ENCODE assay signal across 23 cellular contexts in the genomic region with DNA sequence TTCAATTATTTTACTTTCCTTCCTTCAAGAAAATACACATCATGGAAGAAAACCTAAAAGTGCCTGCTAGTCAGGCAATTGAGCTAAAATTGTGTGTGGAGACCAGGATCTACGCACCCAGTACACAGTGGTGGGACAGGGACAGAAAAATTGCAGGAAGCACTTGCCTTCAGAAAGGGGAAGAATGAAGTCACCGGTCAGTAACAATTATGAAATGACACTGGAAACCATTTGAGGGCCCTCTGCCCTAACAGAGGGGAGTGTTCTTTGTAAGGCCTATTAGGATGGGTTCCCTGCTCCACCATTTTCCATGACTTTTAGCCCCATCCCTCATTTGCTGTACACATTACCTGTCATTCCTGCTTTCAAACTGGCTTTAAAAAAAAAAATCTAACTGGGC. TPM values are rescaled to one million over a fixed set of nuclear protein-coding genes. Genes with fewer than 3 reads are reported as not detected.
DNase-seq lines count a peak whose midpoint lies in the region; ATAC-seq and TF ChIP-seq lines count a peak whose summit lies in the region.
"Had no signal": no experiment of that assay in that cellular context is flagged by ENCODE, and none has a peak within 500 bp of the region (broad histone marks: within the 10 kb centered on the region; RNA-seq: fewer than 3 reads in every experiment).

No MANE protein-coding gene starts in this region.

- H3K27ac Mint-ChIP-seq in CD14-positive monocyte, result peak overlapping the region; percentile 73 to 91 (median 85)
- H3K27ac Mint-ChIP-seq in stimulated activated memory B cell treated with anti-CD40 and anti-IgM and Interleukin-4, amounts not matched to agents 10 μg/mL and 1 μg/mL and 100 μg/mL, for 72 hours, result peak overlapping the region; percentile 10
- H3K27ac Mint-ChIP-seq in activated CD8-positive, alpha-beta memory T cell treated with anti-CD3 and anti-CD28 coated beads, Interleukin-2, amount 10 ng/mL, durations not matched to agents 7 days and 5 days, result no peak overlapping the region
- H3K27ac Mint-ChIP-seq: activated naive CD8-positive, alpha-beta T cell treated with anti-CD3 and anti-CD28 coated beads, Interleukin-2, amount 50 U/mL, for 24 hours; activated T-helper 1 cell treated with anti-CD3 and anti-CD28 coated beads, Interleukin-12 subunit alpha, Interleukin-12 subunit beta, Interleukin-2, Interleukin-4 antibody, amounts not matched to agents 30 ng/mL and 10 ng/mL and 1 ng/mL, durations not matched to agents 14 hours and 24 hours and 36 hours; GM23338; T-helper 2 cell treated with Interferon-gamma antibody and Interleukin-4, amounts not matched to agents 5 μg/mL and 100 μg/mL, for 36 hours had no signal

- H3K27ac ChIP-seq in esophagus (ENCODE audit: low read depth in 2 of 2, low read length in 1 of 2), result peak overlapping the region; percentile 68 to 87

- no peaks in the 10 kb centered on the region for H3K36me3 ChIP-seq in esophagus (ENCODE audit: control insufficient read depth in 2 of 2, insufficient read depth in 2 of 2, low read length in 1 of 2)
- H3K36me3 ChIP-seq: tibial nerve had no signal

- CTCF ChIA-PET in activated CD8-positive, alpha-beta memory T cell treated with anti-CD3 and anti-CD28 coated beads, Interleukin-2, amount 10 ng/mL, durations not matched to agents 7 days and 5 days (lab: Charles Lee), result interaction anchor here (0.9 to 14.5 kb wide), 2 partner anchors 50 to 88 kb away, joined by 5 to 155 read pairs; no protein-coding TSS in a partner anchor

- no peaks in the 10 kb centered on the region for H3K27me3 Mint-ChIP-seq in CD14-positive monocyte (ENCODE audit: low read depth in 3 of 3)
- no peaks in the 10 kb centered on the region for H3K27me3 Mint-ChIP-seq in stimulated activated memory B cell treated with anti-CD40 and anti-IgM and Interleukin-4, amounts not matched to agents 10 μg/mL and 1 μg/mL and 100 μg/mL, for 72 hours
- H3K27me3 Mint-ChIP-seq in activated CD8-positive, alpha-beta memory T cell treated with anti-CD3 and anti-CD28 coated beads, Interleukin-2, amount 10 ng/mL, durations not matched to agents 7 days and 5 days, result no peaks in the 10 kb centered on the region
- H3K27me3 Mint-ChIP-seq: activated naive CD8-positive, alpha-beta T cell treated with anti-CD3 and anti-CD28 coated beads, Interleukin-2, amount 50 U/mL, for 24 hours; CD8-positive, alpha-beta memory T cell; naive thymus-derived CD8-positive, alpha-beta T cell had no signal

- intact Hi-C loops in CD14-positive monocyte (cut with micrococcal nuclease), result loop anchor here in 1 of 2 donors (10.0 kb wide), 1 partner anchor 80 kb away; the partner anchor contains the start of gene CBFB

- no peak for ATAC-seq in stimulated activated memory B cell treated with anti-CD40 and anti-IgM and Interleukin-4, amounts not matched to agents 10 μg/mL and 1 μg/mL and 100 μg/mL, for 72 hours
- no peak for ATAC-seq in activated CD8-positive, alpha-beta memory T cell treated with anti-CD3 and anti-CD28 coated beads, Interleukin-2, amount 10 ng/mL, durations not matched to agents 7 days and 5 days
- ATAC-seq: activated naive CD8-positive, alpha-beta T cell treated with anti-CD3 and anti-CD28 coated beads, Interleukin-2, amount 50 U/mL, for 24 hours; GM23338; naive thymus-derived CD8-positive, alpha-beta T cell had no signal

- peak overlapping the region in 1 of 2 donors; percentile 71 for H3K4me3 Mint-ChIP-seq in CD14-positive monocyte
- H3K4me3 Mint-ChIP-seq in stimulated activated memory B cell treated with anti-CD40 and anti-IgM and Interleukin-4, amounts not matched to agents 10 μg/mL and 1 μg/mL and 100 μg/mL, for 72 hours, result no peak overlapping the region
- H3K4me3 Mint-ChIP-seq in activated CD8-positive, alpha-beta memory T cell treated with anti-CD3 and anti-CD28 coated beads, Interleukin-2, amount 10 ng/mL, durations not matched to agents 7 days and 5 days, result no peak overlapping the region
- H3K4me3 Mint-ChIP-seq: activated naive CD8-positive, alpha-beta T cell treated with anti-CD3 and anti-CD28 coated beads, Interleukin-2, amount 50 U/mL, for 24 hours; activated T-helper 1 cell treated with anti-CD3 and anti-CD28 coated beads, Interleukin-12 subunit alpha, Interleukin-12 subunit beta, Interleukin-2, Interleukin-4 antibody, amounts not matched to agents 30 ng/mL and 10 ng/mL and 1 ng/mL, durations not matched to agents 14 hours and 24 hours and 36 hours; GM23338; naive thymus-derived CD8-positive, alpha-beta T cell; T-helper 2 cell treated with Interferon-gamma antibody and Interleukin-4, amounts not matched to agents 5 μg/mL and 100 μg/mL, for 36 hours had no signal

- H3K9me3 Mint-ChIP-seq in CD14-positive monocyte, result peaks cover 0 to 3% (median 0%) of the 10 kb centered on the region in 7 donors
- no peaks in the 10 kb centered on the region for H3K9me3 Mint-ChIP-seq in stimulated activated memory B cell treated with anti-CD40 and anti-IgM and Interleukin-4, amounts not matched to agents 10 μg/mL and 1 μg/mL and 100 μg/mL, for 72 hours
- no peaks in the 10 kb centered on the region for H3K9me3 Mint-ChIP-seq in activated CD8-positive, alpha-beta memory T cell treated with anti-CD3 and anti-CD28 coated beads, Interleukin-2, amount 10 ng/mL, durations not matched to agents 7 days and 5 days (ENCODE audit: low read depth)
- H3K9me3 Mint-ChIP-seq: activated naive CD8-positive, alpha-beta T cell treated with anti-CD3 and anti-CD28 coated beads, Interleukin-2, amount 50 U/mL, for 24 hours; activated T-helper 1 cell treated with anti-CD3 and anti-CD28 coated beads, Interleukin-12 subunit alpha, Interleukin-12 subunit beta, Interleukin-2, Interleukin-4 antibody, amounts not matched to agents 30 ng/mL and 10 ng/mL and 1 ng/mL, durations not matched to agents 14 hours and 24 hours and 36 hours; CD8-positive, alpha-beta memory T cell; GM23338; naive thymus-derived CD8-positive, alpha-beta T cell; T-helper 2 cell treated with Interferon-gamma antibody and Interleukin-4, amounts not matched to agents 5 μg/mL and 100 μg/mL, for 36 hours had no signal

- H3K36me3 Mint-ChIP-seq in CD14-positive monocyte, result peaks cover 10 to 15% of the 10 kb centered on the region in 2 donors
- H3K36me3 Mint-ChIP-seq in stimulated activated memory B cell treated with anti-CD40 and anti-IgM and Interleukin-4, amounts not matched to agents 10 μg/mL and 1 μg/mL and 100 μg/mL, for 72 hours, result no peaks in the 10 kb centered on the region
- peaks cover 9% of the 10 kb centered on the region for H3K36me3 Mint-ChIP-seq in activated CD8-positive, alpha-beta memory T cell treated with anti-CD3 and anti-CD28 coated beads, Interleukin-2, amount 10 ng/mL, durations not matched to agents 7 days and 5 days
- H3K36me3 Mint-ChIP-seq: naive thymus-derived CD8-positive, alpha-beta T cell had no signal

- H3K4me3 ChIP-seq in esophagus (ENCODE audit: low read depth in 1 of 2, low read length in 2 of 2), result no peak overlapping the region
- H3K4me3 ChIP-seq: GM23338, lung, smooth muscle cell, tibial nerve had no signal

- no peaks in the 10 kb centered on the region for H3K27me3 ChIP-seq in esophagus (ENCODE audit: control insufficient read depth in 1 of 2, insufficient read depth in 2 of 2, low read length in 2 of 2)
- H3K27me3 ChIP-seq: tibial nerve had no signal

- no peaks in the 10 kb centered on the region for H3K9me3 ChIP-seq in esophagus (ENCODE audit: control insufficient read depth in 2 of 2, insufficient read depth in 1 of 2, low read depth in 1 of 2, low read length in 1 of 2)
- H3K9me3 ChIP-seq: tibial nerve had no signal

- 71 to 72% methylated on average over 2 of the region's 2 CpGs for WGBS in esophagus, 2 donors

- peaks cover 35% of the 10 kb centered on the region for H3K4me1 Mint-ChIP-seq in CD14-positive monocyte
- peaks cover 33% of the 10 kb centered on the region for H3K4me1 Mint-ChIP-seq in stimulated activated memory B cell treated with anti-CD40 and anti-IgM and Interleukin-4, amounts not matched to agents 10 μg/mL and 1 μg/mL and 100 μg/mL, for 72 hours
- peaks cover 10% of the 10 kb centered on the region for H3K4me1 Mint-ChIP-seq in activated CD8-positive, alpha-beta memory T cell treated with anti-CD3 and anti-CD28 coated beads, Interleukin-2, amount 10 ng/mL, durations not matched to agents 7 days and 5 days
- H3K4me1 Mint-ChIP-seq: GM23338 had no signal

- no peak for TF ChIP-seq CTCF in CD14-positive monocyte (IDR thresholded peaks at IDR 0.05)

- peaks cover 2 to 8% of the 10 kb centered on the region in 2 donors for H3K4me1 ChIP-seq in esophagus (ENCODE audit: control insufficient read depth in 2 of 2, insufficient read depth in 2 of 2, low read length in 1 of 2)

- peak; percentile 47 for DNase-seq in CD14-positive monocyte (ENCODE audit: low spot score)
- DNase-seq in NOMO-1 treated with DMSO at 0.1 percent for 48 hours (lab: John Stamatoyannopoulos, UW; ENCODE audit: unreplicated experiment), result peak; percentile 61
- no peak for DNase-seq in activated gamma-delta T cell (lab: John Stamatoyannopoulos, UW)
- no peak for DNase-seq in mucosa of gallbladder (ENCODE audit: low spot score)
- DNase-seq in DMS153 treated with DMSO at 0.1 percent for 48 hours (lab: John Stamatoyannopoulos, UW; ENCODE audit: unreplicated experiment), result no peak
- no peak for DNase-seq in activated CD8-positive, alpha-beta memory T cell treated with anti-CD3 and anti-CD28 coated beads, Interleukin-2, amount 10 ng/mL, durations not matched to agents 7 days and 5 days
- DNase-seq: ACHN; activated CD4-positive, CD25-positive, alpha-beta regulatory T cell treated with anti-CD3 and anti-CD28 coated beads, Interleukin-2, amount 50 U/mL, for 72 hours; activated naive CD8-positive, alpha-beta T cell treated with anti-CD3 and anti-CD28 coated beads, Interleukin-2, amount 50 U/mL, for 24 hours; CD8-positive, alpha-beta memory T cell; DND-41; naive thymus-derived CD8-positive, alpha-beta T cell; NCI-H1694 treated with DMSO at 0.1 percent for 48 hours; NCI-H446 treated with DMSO at 0.1 percent for 48 hours; SHP77 had no signal

RNA-seq across cellular contexts. Expression of gene PHAF1, which starts 4.5 kb away (rescaled TPM):
- polyA plus RNA-seq in CD14-positive monocyte, result 10 to 100 TPM; 18.8 to 26.5 TPM
- 1 to 10 TPM; 8.8 to 9.9 TPM for polyA plus RNA-seq in esophagus
- total RNA-seq in mucosa of gallbladder, result 14.2 TPM
- total RNA-seq in activated CD8-positive, alpha-beta memory T cell treated with anti-CD3 and anti-CD28 coated beads, Interleukin-2, amount 10 ng/mL, durations not matched to agents 7 days and 5 days, result 10 to 100 TPM; 14.2 to 15.2 TPM

RNA-seq across cellular contexts. Expression of gene B3GNT9, which starts 45.5 kb away (rescaled TPM):
- under 1 TPM; 0.10 to 0.20 TPM for polyA plus RNA-seq in CD14-positive monocyte
- 1 to 10 TPM; 3.5 to 4.1 TPM for polyA plus RNA-seq in esophagus
- total RNA-seq in mucosa of gallbladder, result 14.1 TPM
- total RNA-seq in activated CD8-positive, alpha-beta memory T cell treated with anti-CD3 and anti-CD28 coated beads, Interleukin-2, amount 10 ng/mL, durations not matched to agents 7 days and 5 days, result 1 to 10 TPM; 5.6 to 7.9 TPM

RNA-seq across cellular contexts. Expression of gene TRADD, which starts 54.5 kb away (rescaled TPM):
- 10 to 100 TPM; 35.8 to 46.2 TPM for polyA plus RNA-seq in CD14-positive monocyte
- 10 to 100 TPM; 21.8 to 27.3 TPM for polyA plus RNA-seq in esophagus
- 38.2 TPM for total RNA-seq in mucosa of gallbladder
- 10 to 100 TPM; 36.4 to 52.6 TPM for total RNA-seq in activated CD8-positive, alpha-beta memory T cell treated with anti-CD3 and anti-CD28 coated beads, Interleukin-2, amount 10 ng/mL, durations not matched to agents 7 days and 5 days

RNA-seq across cellular contexts. Expression of gene FBXL8, which starts 54.5 kb away (rescaled TPM):
- polyA plus RNA-seq in CD14-positive monocyte (1 to 10 TPM; 3.2 to 5.2 TPM), esophagus (10 to 100 TPM; 11.2 to 22.6 TPM)
- 24.6 TPM for total RNA-seq in mucosa of gallbladder
- total RNA-seq in activated CD8-positive, alpha-beta memory T cell treated with anti-CD3 and anti-CD28 coated beads, Interleukin-2, amount 10 ng/mL, durations not matched to agents 7 days and 5 days, result 10 to 100 TPM; 15.7 to 24.5 TPM
- total RNA-seq: GM23338 had no signal

RNA-seq across cellular contexts. Expression of gene HSF4, which starts 59.3 kb away (rescaled TPM):
- polyA plus RNA-seq in CD14-positive monocyte (not detected), esophagus (10 to 100 TPM; 22.9 to 80.4 TPM)
- total RNA-seq in mucosa of gallbladder, result 51.3 TPM
- total RNA-seq in activated CD8-positive, alpha-beta memory T cell treated with anti-CD3 and anti-CD28 coated beads, Interleukin-2, amount 10 ng/mL, durations not matched to agents 7 days and 5 days, result 10 to 100 TPM; 15.0 to 43.7 TPM
- polyA plus RNA-seq: CD8-positive, alpha-beta memory T cell; naive thymus-derived CD8-positive, alpha-beta T cell had no signal

Comparison
In these comparisons a context has a peak if more than half of its experiments do, and no peak if none do; other contexts are left out.
1. DNase-seq: peak in CD14-positive monocyte (single experiment) and NOMO-1 treated with DMSO at 0.1 percent for 48 hours (single experiment); none in activated gamma-delta T cell (single experiment), mucosa of gallbladder (single experiment), DMS153 treated with DMSO at 0.1 percent for 48 hours (single experiment) and activated CD8-positive, alpha-beta memory T cell treated with anti-CD3 and anti-CD28 coated beads, Interleukin-2, amount 10 ng/mL, durations not matched to agents 7 days and 5 days (single experiment).